8 cellular contexts compared by ENCODE assay signal in the genomic region with DNA sequence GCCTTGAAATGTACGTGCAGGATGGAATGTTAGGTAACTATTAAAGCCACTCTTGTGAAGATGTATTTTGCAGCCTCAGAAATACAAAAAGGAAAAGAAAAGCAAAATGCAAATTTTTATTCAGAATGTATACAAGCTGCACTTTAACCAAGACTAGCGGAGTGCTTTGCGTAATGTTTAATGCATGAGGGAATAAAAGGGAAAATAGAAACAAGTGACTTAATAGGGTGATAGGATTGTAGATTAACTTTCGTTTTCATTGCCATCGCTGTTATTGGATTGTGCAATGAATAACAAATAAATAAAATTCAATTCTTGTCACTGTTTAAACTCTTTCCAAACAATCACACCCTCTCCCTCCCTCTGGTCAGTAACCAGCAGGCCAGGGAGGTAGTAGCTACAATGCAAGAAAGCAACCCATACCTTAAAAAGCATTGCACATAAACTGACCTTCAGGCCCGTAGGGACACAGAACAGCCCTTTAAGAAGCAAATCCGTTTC. TPM values are rescaled to one million over a fixed set of nuclear protein-coding genes. Genes with fewer than 3 reads are reported as not detected.
DNase-seq lines count a peak whose midpoint lies in the region; ATAC-seq, FAIRE-seq and TF ChIP-seq lines count a peak whose summit lies in the region.

No MANE protein-coding gene starts in this region.

- no peak overlapping the region for H2BK5ac ChIP-seq in H9 (ENCODE audit: insufficient read length, low read length)

- no peak overlapping the region for H3K56ac ChIP-seq in H9 (ENCODE audit: insufficient read length, low read depth, low read length)

- peaks cover 3 to 9% (median 5%) of the 10 kb centered on the region in 3 experiments for H3K36me3 Mint-ChIP-seq in H9 (ENCODE audit: insufficient read depth in 1 of 3, low read depth in 3 of 3)

- in situ Hi-C loops in HepG2 (cut with HindIII; ENCODE audit: extremely low pct_ligation_motif_present, low pct_unique_long_range_greater_than_20kb) = no loop called here

- no peak overlapping the region for H2BK15ac ChIP-seq in H9 (ENCODE audit: low read depth, low read length)

- H3K9me3 Mint-ChIP-seq in H9 = no peaks in the 10 kb centered on the region; a peak in 1 of 5 replicates

- H3K27ac ChIP-seq in H9 (ENCODE audit: insufficient read length, low read depth, low read length) (no peak overlapping the region), HepG2 (ENCODE audit: extremely low read length, insufficient read depth, low read length) (peak overlapping the region; percentile 92), tibial artery (peak overlapping the region; percentile 85 to 91)

- H2AFZ ChIP-seq in H9 (ENCODE audit: low read length) (no peak overlapping the region), HepG2 (ENCODE audit: low read length) (peak overlapping the region; percentile 97)

- no peak for TF ChIP-seq EP300 in HepG2 (IDR thresholded peaks at IDR 0.05; ENCODE audit: low read depth in 2 of 2, low read length in 2 of 2)
- no peak for TF ChIP-seq EP300 in HepG2 (CRISPR knock-in tag; IDR thresholded peaks at IDR 0.05; ENCODE audit: borderline replicate concordance)

- peaks cover 4% of the 10 kb centered on the region for H3K27me3 Mint-ChIP-seq in H9 (ENCODE audit: low read depth)

- no peaks in the 10 kb centered on the region for H3K36me3 ChIP-seq in adipocyte (ENCODE audit: control insufficient read depth, insufficient read depth, low read length, severe bottlenecking)
- no peaks in the 10 kb centered on the region; a peak in 1 of 5 replicates for H3K36me3 ChIP-seq in HepG2 (replicated peaks in 1 of 2; ENCODE audit: control insufficient read depth in 1 of 2, insufficient read depth in 2 of 2, low read length in 2 of 2)
- no peaks in the 10 kb centered on the region for H3K36me3 ChIP-seq in tibial artery

- no peak overlapping the region for H4K5ac ChIP-seq in H9 (ENCODE audit: insufficient read length, low read depth, low read length)

- no peak overlapping the region for H4K91ac ChIP-seq in H9 (ENCODE audit: insufficient read length, low read depth, low read length)

- peak overlapping the region; percentile 93 for H3K4me2 ChIP-seq in H9 (ENCODE audit: insufficient read depth, insufficient read length, low read length)
- peak overlapping the region; percentile 86 for H3K4me2 ChIP-seq in HepG2 (ENCODE audit: low read depth, low read length)

- no peak for TF ChIP-seq POLR2A in HepG2 (IDR thresholded peaks at IDR 0.05; ENCODE audit: insufficient read depth in 1 of 2, low read depth in 2 of 2, low read length in 2 of 2)

- FAIRE-seq in HepG2 (lab: Jason Lieb, UNC) = no peak

- H3K9me3 ChIP-seq in H9 (ENCODE audit: control insufficient read depth, low read depth, low read length) (no peaks in the 10 kb centered on the region), adipocyte (ENCODE audit: control insufficient read depth, low read length) (no peaks in the 10 kb centered on the region), HepG2 (ENCODE audit: low read length) (no peaks in the 10 kb centered on the region), tibial artery (no peaks in the 10 kb centered on the region)

- H3K23ac ChIP-seq in H9 (ENCODE audit: insufficient read length, low read depth, low read length) = no peak overlapping the region

- no peaks in the 10 kb centered on the region for H3K79me1 ChIP-seq in H9 (ENCODE audit: insufficient read depth, low read depth, low read length, poor library complexity, severe bottlenecking)

- H2AK5ac ChIP-seq in H9 (ENCODE audit: insufficient read length, low read length) = no peak overlapping the region

- no peak overlapping the region for H2BK120ac ChIP-seq in H9 (ENCODE audit: low read depth, low read length, poor library complexity, severe bottlenecking)

- no peak overlapping the region for H3K4ac ChIP-seq in H9 (ENCODE audit: low read depth, low read length)

- no peak for DNase-seq in AG10803 (ENCODE audit: low read depth)
- DNase-seq in H9 = no peak
- no peak for DNase-seq in adipocyte (ENCODE audit: low read depth)
- DNase-seq in HepG2 (ENCODE audit: low spot score) = peak; percentile 10
- no peak for DNase-seq in tibial artery

- BruUV-seq in HepG2 (replicated peaks; lab: Mats Ljungman, UMichigan) = no TSS peak

- H3K4me3 ChIP-seq in AG10803 (ENCODE audit: low read length) (peak overlapping the region; percentile 92), adipocyte (ENCODE audit: low read length) (peak overlapping the region; percentile 91), HepG2 (replicated peaks in 1 of 3; ENCODE audit: insufficient read depth in 1 of 3, low read depth in 2 of 3, low read length in 3 of 3) (peak overlapping the region; percentile 53 to 94 (median 64)), tibial artery (peak overlapping the region; percentile 72 to 87)

- H3K79me2 ChIP-seq in H9 (ENCODE audit: insufficient read depth, low read length) (peaks cover 37% of the 10 kb centered on the region), HepG2 (ENCODE audit: insufficient read depth, low read length) (peaks cover 42% of the 10 kb centered on the region)

- TF ChIP-seq CTCF in AG10803 (conservative IDR thresholded peaks at IDR 0.05; ENCODE audit: low read length) = no peak
- TF ChIP-seq CTCF in H9 (conservative IDR thresholded peaks at IDR 0.05) = no peak
- TF ChIP-seq CTCF in HepG2 (CRISPR knock-in tag; IDR thresholded peaks at IDR 0.05) = no peak
- TF ChIP-seq CTCF in tibial artery (IDR thresholded peaks at IDR 0.05) = no peak

- CTCF ChIA-PET in HepG2 (lab: Yijun Ruan, JAX; ENCODE audit: low intra/inter-chr PET ratio, low total read pairs) = no interaction called here

- H3K23me2 ChIP-seq in H9 (ENCODE audit: insufficient read length, low read depth, low read length, poor library complexity, severe bottlenecking) = peaks cover 16% of the 10 kb centered on the region

- H3K4me1 ChIP-seq in H9 (ENCODE audit: insufficient read depth, low read length) = peaks cover 2% of the 10 kb centered on the region; the same call in 1 of the 2 replicates
- peaks cover 19% of the 10 kb centered on the region for H3K4me1 ChIP-seq in adipocyte (ENCODE audit: control insufficient read depth, insufficient read depth, low read length)
- peaks cover 41% of the 10 kb centered on the region for H3K4me1 ChIP-seq in HepG2 (ENCODE audit: insufficient read depth, low read length)
- peaks cover 0 to 19% (median 8%) of the 10 kb centered on the region in 4 donors for H3K4me1 ChIP-seq in tibial artery

- H3T11ph ChIP-seq in H9 (ENCODE audit: low read length) = no peak overlapping the region

- no peaks in the 10 kb centered on the region for H4K20me1 ChIP-seq in H9 (ENCODE audit: control insufficient read depth, insufficient read depth, insufficient read length)
- peaks cover 35% of the 10 kb centered on the region for H4K20me1 ChIP-seq in HepG2 (ENCODE audit: insufficient read depth, low read length)

- no peak overlapping the region for H2BK20ac ChIP-seq in H9 (ENCODE audit: low read depth, low read length, poor library complexity, severe bottlenecking)

- peak overlapping the region; percentile 75 for H3K9ac ChIP-seq in H9 (ENCODE audit: extremely low read depth, insufficient read length, low read length)
- H3K9ac ChIP-seq in adipocyte (ENCODE audit: low read length) = peak overlapping the region; percentile 89
- peak overlapping the region; percentile 98; the same call in 1 of the 2 replicates for H3K9ac ChIP-seq in HepG2 (ENCODE audit: insufficient read depth, low read depth, low read length)

- peak overlapping the region; percentile 56 for H3K18ac ChIP-seq in H9 (ENCODE audit: insufficient read length, low read depth, low read length)

- H3K27me3 ChIP-seq in H9 (ENCODE audit: insufficient read depth, low read length) (no peaks in the 10 kb centered on the region), adipocyte (replicated peaks; ENCODE audit: control insufficient read depth, insufficient read depth, low read length) (peaks cover 5% of the 10 kb centered on the region), HepG2 (ENCODE audit: control insufficient read depth in 1 of 2, insufficient read depth in 2 of 2, low read length in 2 of 2) (no peaks in the 10 kb centered on the region; a peak in 1 of 5 replicates), tibial artery (no peaks in the 10 kb centered on the region)

- POLR2A ChIA-PET in HepG2 (lab: Yijun Ruan, JAX) = no interaction called here

- peak overlapping the region in 2 of 3 experiments; percentile 20 to 52; a peak in 2 of 7 replicates for H3K27ac Mint-ChIP-seq in H9

- peaks cover 20 to 30% of the 10 kb centered on the region in 2 experiments for H3K4me1 Mint-ChIP-seq in H9

- H2BK12ac ChIP-seq in H9 (ENCODE audit: insufficient read length, low read depth, low read length) = no peak overlapping the region

- peak; percentile 24 for ATAC-seq in HepG2
- no peak for ATAC-seq in GM18870 (IDR thresholded peaks at IDR 0.05; ENCODE audit: unreplicated experiment)
- no peak for ATAC-seq in HG03175 (IDR thresholded peaks at IDR 0.05; ENCODE audit: unreplicated experiment)
- ATAC-seq in GM18861 (IDR thresholded peaks at IDR 0.05; ENCODE audit: unreplicated experiment) = no peak

- intact Hi-C loops in HepG2 (cut with micrococcal nuclease; ENCODE audit: unreplicated experiment) (no loop called here), tibial artery (cut with DNase I; ENCODE audit: low total_unique reads) (no loop called here)

- H3K4me3 Mint-ChIP-seq in H9 = peak overlapping the region; percentile 96 to 97

- no peak for TF ChIP-seq RAD21 in HepG2 (CRISPR knock-in tag; IDR thresholded peaks at IDR 0.05)

- WGBS in H9 (ENCODE audit: extremely low coverage, insufficient read length, low lambda C conversion rate) = no CpG with 5 or more reads among the region's 7 CpGs
- under 1% methylated on average over 7 of the region's 7 CpGs for WGBS in HepG2 (ENCODE audit: low lambda C conversion rate)

- H3K14ac ChIP-seq in H9 (ENCODE audit: insufficient read depth, low read length) = no peak overlapping the region

- H4K8ac ChIP-seq in H9 (replicated peaks; ENCODE audit: insufficient read length, low read depth, low read length) = no peak overlapping the region

RNA-seq across cellular contexts. Expression of a gene that starts 0.6 kb away (rescaled TPM):
- total RNA-seq in H9 (2021) (131 and 135 TPM in 2 replicates), HepG2 (2016; rRNA removed; fragmentation: Illumina TruSeq; extraction: Trizol) (176 and 274 TPM in 2 replicates)
- 15.6 and 21.1 TPM in 2 replicates for total RNA-seq in HepG2 (2016; cell fraction: cytosol; rRNA removed; fragmentation: Illumina TruSeq; extraction: Trizol; ENCODE audit: low read depth)
- 166 and 276 TPM in 2 replicates for total RNA-seq in HepG2 (2016; cell fraction: insoluble cytoplasmic fraction; rRNA removed; fragmentation: Illumina TruSeq; extraction: Trizol)
- 53.1 and 67.0 TPM in 2 replicates for total RNA-seq in HepG2 (2016; cell fraction: membrane; rRNA removed; fragmentation: Illumina TruSeq; extraction: Trizol)
- total RNA-seq in HepG2 (2016; cell fraction: nucleus; rRNA removed; fragmentation: Illumina TruSeq; extraction: Trizol) = 271 and 302 TPM in 2 replicates
- polyA plus RNA-seq in HepG2 (2011; rRNA removed) = 171 and 188 TPM in 2 replicates
- polyA plus RNA-seq in HepG2 (2011; cell fraction: cytosol; rRNA removed) = 78.0 and 140 TPM in 2 replicates
- 74.7 and 92.6 TPM in 2 replicates for polyA plus RNA-seq in HepG2 (2011; cell fraction: nucleus; rRNA removed)
- 211 and 370 TPM in 2 replicates for polyA plus RNA-seq in HepG2 (2012)
- 6.8 and 7.7 TPM in 2 replicates for polyA plus RNA-seq in HepG2 (2016; cell fraction: cytosol; fragmentation: Illumina TruSeq; extraction: Trizol; ENCODE audit: low read depth)
- polyA plus RNA-seq in HepG2 (2016; cell fraction: insoluble cytoplasmic fraction; fragmentation: Illumina TruSeq; extraction: Trizol; ENCODE audit: low read depth) = 89.1 and 93.4 TPM in 2 replicates
- 20.8 and 24.6 TPM in 2 replicates for polyA plus RNA-seq in HepG2 (2016; cell fraction: membrane; fragmentation: Illumina TruSeq; extraction: Trizol; ENCODE audit: low read depth)
- polyA plus RNA-seq in HepG2 (2016; cell fraction: nucleus; fragmentation: Illumina TruSeq; extraction: Trizol; ENCODE audit: insufficient read depth, low read depth) = 204 and 208 TPM in 2 replicates
- polyA minus RNA-seq in HepG2 (2011; rRNA and poly(A)+ RNA removed; ENCODE audit: low replicate concordance) = 316 and 962 TPM in 2 replicates
- polyA minus RNA-seq in HepG2 (2011; cell fraction: cytosol; rRNA and poly(A)+ RNA removed) = 283 and 359 TPM in 2 replicates
- 377 and 388 TPM in 2 replicates for polyA minus RNA-seq in HepG2 (2011; cell fraction: nucleus; rRNA and poly(A)+ RNA removed)
